1 cellular context compared by ENCODE assay signal in the genomic region with DNA sequence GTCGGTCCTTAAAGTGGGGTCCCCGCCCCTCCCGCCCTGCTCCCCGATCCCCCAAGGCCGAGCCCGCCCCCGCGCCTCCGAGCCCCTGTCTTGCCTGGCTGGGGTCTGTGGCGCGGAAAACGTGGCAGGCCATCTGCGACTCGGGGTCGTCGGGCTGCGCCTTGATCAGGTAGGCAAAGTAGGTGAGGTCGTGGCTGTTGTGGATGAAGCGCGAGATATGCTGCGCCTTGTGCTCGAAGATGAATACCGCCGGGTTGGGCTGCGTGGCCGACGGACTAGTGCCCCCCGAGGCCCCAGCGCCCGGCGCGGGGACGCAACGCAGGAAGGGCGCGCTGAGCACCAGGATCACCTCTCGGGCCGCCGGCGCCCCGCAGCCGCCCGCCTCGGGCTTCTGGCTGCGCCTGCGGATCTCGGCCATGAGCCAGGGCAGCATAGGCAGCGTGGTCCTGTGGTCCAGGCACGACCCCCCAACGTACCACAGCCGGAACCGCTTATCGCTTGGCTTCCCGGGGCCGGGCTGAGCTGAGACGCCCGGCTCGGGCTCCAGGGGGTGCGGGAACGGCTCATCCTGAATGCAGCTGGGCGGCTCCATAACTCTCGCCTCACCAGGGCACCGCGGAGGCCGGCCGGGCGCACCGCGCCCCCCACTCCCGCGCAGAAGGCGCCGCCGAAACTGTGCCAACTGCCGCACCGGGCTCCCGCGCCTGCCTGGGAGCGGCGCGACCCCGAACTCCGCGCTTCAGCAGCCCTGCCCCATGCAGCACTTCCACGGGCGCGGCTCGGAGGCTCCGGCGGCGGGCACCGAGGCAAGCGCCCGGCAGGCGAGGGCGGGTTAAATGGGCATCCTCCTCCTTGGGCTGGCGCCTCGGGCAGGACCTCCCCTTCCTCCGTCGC.
TF ChIP-seq lines count a peak whose summit lies in the region.

No MANE protein-coding gene starts in this region.

TF ChIP-seq in endothelial cell of umbilical vein, 7 proteins besides CTCF, POLR2A, EP300 and RAD21 (continued from another document):
- TF ChIP-seq, protein P1, sequence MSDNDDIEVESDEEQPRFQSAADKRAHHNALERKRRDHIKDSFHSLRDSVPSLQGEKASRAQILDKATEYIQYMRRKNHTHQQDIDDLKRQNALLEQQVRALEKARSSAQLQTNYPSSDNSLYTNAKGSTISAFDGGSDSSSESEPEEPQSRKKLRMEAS (IDR thresholded peaks at IDR 0.05; ENCODE audit: insufficient read depth, insufficient read length) = no peak
- TF ChIP-seq MYC (IDR thresholded peaks at IDR 0.05; ENCODE audit: low read depth, low read length) (no peak), EZH2 (IDR thresholded peaks at IDR 0.05; ENCODE audit: borderline replicate concordance, low read depth, low read length, severe bottlenecking) (no peak), FOS (IDR thresholded peaks at IDR 0.05; ENCODE audit: borderline replicate concordance, insufficient read depth, low read length) (no peak)
TF ChIP-seq in endothelial cell of umbilical vein: peak in this region for 0.
